In genomic region chr5:170597876-170598275, GRCh38 we compare ENCODE assay signal across 15 cellular contexts.
DNase-seq lines count a peak whose midpoint lies in the region; ATAC-seq and TF ChIP-seq lines count a peak whose summit lies in the region.
"Had no signal": no experiment of that assay in that cellular context is flagged by ENCODE, and none has a peak within 500 bp of the region (broad histone marks: within the 10 kb centered on the region; RNA-seq: fewer than 3 reads in every experiment).

No MANE protein-coding gene starts in this region.

- no peak for ATAC-seq in GM18511 (IDR thresholded peaks at IDR 0.05; ENCODE audit: unreplicated experiment)

- TF ChIP-seq CTCF in AG10803 (conservative IDR thresholded peaks at IDR 0.05; ENCODE audit: low read length), result no peak

- DNase-seq in AG10803 (ENCODE audit: low read depth) (peak; percentile 25), NCI-H226 (peak; percentile 20), dermis microvascular lymphatic vessel endothelial cell (ENCODE audit: low read depth in 2 of 2) (peak; percentile 86), midbrain (lab: John Stamatoyannopoulos, UW) (peak; percentile 35), SHP77 (lab: John Stamatoyannopoulos, UW) (no peak), HPDE6-E6E7 (ENCODE audit: extremely low spot score) (no peak)
- no peak for DNase-seq in CD4-positive, alpha-beta memory T cell
- DNase-seq: Karpas-422, NCI-H82 had no signal

- peaks cover 9 to 16% of the 10 kb centered on the region in 2 donors for H3K27me3 Mint-ChIP-seq in CD4-positive, alpha-beta memory T cell

- no peak overlapping the region for H3K4me3 Mint-ChIP-seq in CD4-positive, alpha-beta memory T cell
- H3K4me3 Mint-ChIP-seq: activated T-helper 1 cell treated with anti-CD3 and anti-CD28 coated beads, Interleukin-12 subunit alpha, Interleukin-12 subunit beta, Interleukin-2, Interleukin-4 antibody, amounts not matched to agents 30 ng/mL and 10 ng/mL and 1 ng/mL, durations not matched to agents 14 hours and 24 hours and 36 hours; dendritic cell treated with granulocyte-macrophage colony-stimulating factor and Interleukin-4, amounts not matched to agents 40 ng/mL and 50 ng/mL, for 4 days had no signal

- intact Hi-C loops in CD4-positive, alpha-beta memory T cell (cut with micrococcal nuclease), result no loop called here

- no peaks in the 10 kb centered on the region for H3K4me1 ChIP-seq in CD4-positive, alpha-beta memory T cell (ENCODE audit: insufficient read depth, low read length)
- H3K4me1 ChIP-seq: prostate gland had no signal

- no peaks in the 10 kb centered on the region for H3K9me3 ChIP-seq in CD4-positive, alpha-beta memory T cell (ENCODE audit: control insufficient read depth in 1 of 2, low read length in 2 of 2)
- H3K9me3 ChIP-seq: prostate gland had no signal

- CTCF ChIA-PET in CD4-positive, alpha-beta memory T cell (lab: Charles Lee; ENCODE audit: partially characterized antibody), result no interaction called here

- no peaks in the 10 kb centered on the region for H3K4me1 Mint-ChIP-seq in CD4-positive, alpha-beta memory T cell

- no peaks in the 10 kb centered on the region for H3K36me3 ChIP-seq in CD4-positive, alpha-beta memory T cell (ENCODE audit: insufficient read depth, low read length)
- H3K36me3 ChIP-seq: prostate gland had no signal

- H3K27ac Mint-ChIP-seq in CD4-positive, alpha-beta memory T cell, result no peak overlapping the region
- H3K27ac Mint-ChIP-seq: activated T-helper 1 cell treated with anti-CD3 and anti-CD28 coated beads, Interleukin-12 subunit alpha, Interleukin-12 subunit beta, Interleukin-2, Interleukin-4 antibody, amounts not matched to agents 30 ng/mL and 10 ng/mL and 1 ng/mL, durations not matched to agents 14 hours and 24 hours and 36 hours; dendritic cell treated with granulocyte-macrophage colony-stimulating factor and Interleukin-4, amounts not matched to agents 40 ng/mL and 50 ng/mL, for 4 days had no signal

- H3K4me3 ChIP-seq in AG10803 (ENCODE audit: low read length), result peak overlapping the region; percentile 39; the same call in 1 of the 2 replicates
- no peak overlapping the region for H3K4me3 ChIP-seq in CD4-positive, alpha-beta memory T cell (ENCODE audit: low read length in 2 of 2)
- H3K4me3 ChIP-seq: GM12878, prostate gland had no signal

- POLR2A ChIA-PET in CD4-positive, alpha-beta memory T cell (lab: Charles Lee; ENCODE audit: partially characterized antibody), result no interaction called here

- H3K36me3 Mint-ChIP-seq in CD4-positive, alpha-beta memory T cell, result no peaks in the 10 kb centered on the region

- H3K9me3 Mint-ChIP-seq in CD4-positive, alpha-beta memory T cell, result peaks cover 0 to 1% (median 0%) of the 10 kb centered on the region in 8 donors
- H3K9me3 Mint-ChIP-seq: activated T-helper 1 cell treated with anti-CD3 and anti-CD28 coated beads, Interleukin-12 subunit alpha, Interleukin-12 subunit beta, Interleukin-2, Interleukin-4 antibody, amounts not matched to agents 30 ng/mL and 10 ng/mL and 1 ng/mL, durations not matched to agents 14 hours and 24 hours and 36 hours; dendritic cell treated with granulocyte-macrophage colony-stimulating factor and Interleukin-4, amounts not matched to agents 40 ng/mL and 50 ng/mL, for 4 days had no signal

- no peak overlapping the region for H3K27ac ChIP-seq in CD4-positive, alpha-beta memory T cell (ENCODE audit: low read depth, low read length)
- H3K27ac ChIP-seq: C4-2B had no signal

- H3K27me3 ChIP-seq in CD4-positive, alpha-beta memory T cell (ENCODE audit: insufficient read depth, low read length), result peaks cover 4% of the 10 kb centered on the region

Comparison
In these comparisons a context has a peak if more than half of its experiments do, and no peak if none do; other contexts are left out.
1. DNase-seq: peak in AG10803 (single experiment), NCI-H226 (single experiment), dermis microvascular lymphatic vessel endothelial cell (2 of 2) and midbrain (single experiment); none in CD4-positive, alpha-beta memory T cell (0 of 5), SHP77 (0 of 2) and HPDE6-E6E7 (single experiment).